10 cellular contexts compared by ENCODE assay signal in the genomic region with DNA sequence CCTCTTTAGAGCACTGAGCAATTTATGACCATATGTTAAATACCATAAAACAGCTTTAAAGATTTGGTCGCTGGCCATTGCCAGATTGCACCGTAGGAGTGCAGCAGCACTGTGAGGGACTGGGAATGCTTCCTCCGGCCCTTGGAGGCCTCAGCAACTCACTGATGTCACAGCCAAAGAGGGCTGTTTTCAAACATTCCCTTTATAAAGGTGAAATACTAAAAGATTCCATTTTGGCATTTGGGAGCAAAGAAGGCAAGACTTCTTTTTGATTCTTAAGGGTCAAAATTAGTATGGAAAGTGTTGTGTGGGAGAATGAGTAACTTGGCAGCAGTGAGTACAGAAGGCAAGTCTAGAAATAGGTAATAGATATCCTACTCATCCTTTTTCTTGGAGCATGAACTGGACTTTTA.
DNase-seq lines count a peak whose midpoint lies in the region; ATAC-seq and TF ChIP-seq lines count a peak whose summit lies in the region.
"Had no signal": no experiment of that assay in that cellular context is flagged by ENCODE, and none has a peak within 500 bp of the region (broad histone marks: within the 10 kb centered on the region; RNA-seq: fewer than 3 reads in every experiment).

No MANE protein-coding gene starts in this region.

- H3K4me3 ChIP-seq in thyroid gland (replicated peaks in 1 of 3) = no peak overlapping the region
- H3K4me3 ChIP-seq: Peyer's patch had no signal

- H3K9me3 Mint-ChIP-seq in activated naive CD8-positive, alpha-beta T cell (ENCODE audit: low read depth) = no peaks in the 10 kb centered on the region

- 69 to 79% methylated on average over 3 of the region's 3 CpGs for WGBS in thyroid gland, 2 donors

- H3K36me3 ChIP-seq in thyroid gland = no peaks in the 10 kb centered on the region
- H3K36me3 ChIP-seq: Peyer's patch had no signal

- DNase-seq in NCI-H524 (lab: John Stamatoyannopoulos, UW) = peak; percentile 85 to 97
- DNase-seq in NCI-H524 treated with DMSO at 0.1 percent for 48 hours (lab: John Stamatoyannopoulos, UW) = no peak
- DNase-seq in inferior parietal cortex (ENCODE audit: extremely low spot score) = peak; percentile 51
- no peak for DNase-seq in thyroid gland
- DNase-seq in NCI-H510A (lab: John Stamatoyannopoulos, UW) = no peak
- no peak for DNase-seq in iPS-NIHi7 (ENCODE audit: extremely low spot score)
- DNase-seq: activated gamma-delta T cell had no signal

- TF ChIP-seq POLR2A in thyroid gland (IDR thresholded peaks at IDR 0.05) = no peak

- intact Hi-C loops in thyroid gland (cut with DNase I) = no loop called here

- no peak for TF ChIP-seq CTCF in thyroid gland (IDR thresholded peaks at IDR 0.05)

- H3K27ac ChIP-seq in thyroid gland = peak overlapping the region in 2 of 3 donors; percentile 10 to 41

- H3K27ac Mint-ChIP-seq in activated naive CD8-positive, alpha-beta T cell = peak overlapping the region; percentile 85

- no peak overlapping the region for H3K4me3 Mint-ChIP-seq in activated naive CD8-positive, alpha-beta T cell

- H3K4me1 Mint-ChIP-seq in activated naive CD8-positive, alpha-beta T cell (ENCODE audit: low read depth) = peaks cover 60% of the 10 kb centered on the region

- H3K9me3 ChIP-seq in thyroid gland = no peaks in the 10 kb centered on the region
- H3K9me3 ChIP-seq: Peyer's patch had no signal

- H3K4me1 ChIP-seq in thyroid gland = peaks cover 19 to 32% of the 10 kb centered on the region in 2 donors

- no peaks in the 10 kb centered on the region for H3K27me3 Mint-ChIP-seq in activated naive CD8-positive, alpha-beta T cell

- no peak for ATAC-seq in GM21390 (IDR thresholded peaks at IDR 0.05; ENCODE audit: unreplicated experiment)

- H3K27me3 ChIP-seq in thyroid gland = no peaks in the 10 kb centered on the region
- H3K27me3 ChIP-seq: Peyer's patch had no signal

- H3K36me3 Mint-ChIP-seq in activated naive CD8-positive, alpha-beta T cell = peaks cover 14% of the 10 kb centered on the region

Comparison
In these comparisons a context has a peak if more than half of its experiments do, and no peak if none do; other contexts are left out.
1. DNase-seq: peak in NCI-H524 (2 of 2) and inferior parietal cortex (single experiment); none in NCI-H524 treated with DMSO at 0.1 percent for 48 hours (single experiment), thyroid gland (0 of 2), NCI-H510A (single experiment) and iPS-NIHi7 (single experiment).